20 cellular contexts compared by ENCODE assay signal in genomic region chr2:54640834-54641540, GRCh38.
DNase-seq lines count a peak whose midpoint lies in the region; ATAC-seq and TF ChIP-seq lines count a peak whose summit lies in the region.
"Had no signal": no experiment of that assay in that cellular context is flagged by ENCODE, and none has a peak within 500 bp of the region (broad histone marks: within the 10 kb centered on the region; RNA-seq: fewer than 3 reads in every experiment).

No MANE protein-coding gene starts in this region.

- H3K4me1 ChIP-seq in heart right ventricle: peaks cover 17 to 74% (median 60%) of the 10 kb centered on the region in 9 donors
- H3K4me1 ChIP-seq in naive thymus-derived CD4-positive, alpha-beta T cell (ENCODE audit: control insufficient read depth in 2 of 2, insufficient read depth in 2 of 2, low read length in 2 of 2): no peaks in the 10 kb centered on the region
- H3K4me1 ChIP-seq in upper lobe of left lung: peaks cover 30 to 51% (median 43%) of the 10 kb centered on the region in 4 donors
- H3K4me1 ChIP-seq in BE2C: peaks cover 20% of the 10 kb centered on the region

- no peak for TF ChIP-seq EP300 in upper lobe of left lung (IDR thresholded peaks at IDR 0.05)

- H3K4me1 Mint-ChIP-seq in naive thymus-derived CD4-positive, alpha-beta T cell: peaks cover 12 to 46% (median 29%) of the 10 kb centered on the region in 7 donors

- CTCF ChIA-PET in naive thymus-derived CD4-positive, alpha-beta T cell (lab: Charles Lee): interaction anchor here (1.2 to 1.6 kb wide), 2 partner anchors 65 to 83 kb away, joined by 3 to 4 read pairs; no protein-coding TSS in a partner anchor

- peak overlapping the region in 9 of 10 donors; percentile 17 to 95 (median 67) for H3K27ac ChIP-seq in heart right ventricle
- peak overlapping the region; percentile 39 for H3K27ac ChIP-seq in cingulate gyrus (ENCODE audit: low read depth, low read length)
- H3K27ac ChIP-seq in naive thymus-derived CD4-positive, alpha-beta T cell (ENCODE audit: low read depth, low read length): no peak overlapping the region
- peak overlapping the region; percentile 27 to 87 (median 62) for H3K27ac ChIP-seq in upper lobe of left lung

- DNase-seq in heart right ventricle (no peak), Right ventricle myocardium inferior (ENCODE audit: missing footprints) (no peak), upper lobe of left lung (no peak), BE2C (no peak), dermis blood vessel endothelial cell (no peak)
- no peak for DNase-seq in naive thymus-derived CD4-positive, alpha-beta T cell
- DNase-seq in activated CD4-positive, alpha-beta T cell treated with anti-CD3 and anti-CD28 coated beads, Interleukin-2, amount 50 U/mL, for 1 hour: no peak
- DNase-seq: ACHN; activated CD4-positive, alpha-beta T cell treated with anti-CD3 and anti-CD28 coated beads for 48 hours; activated CD8-positive, alpha-beta memory T cell treated with anti-CD3 and anti-CD28 coated beads, Interleukin-2, amount 50 U/mL, for 48 hours; DND-41; effector memory CD4-positive, alpha-beta T cell; GOT3; kidney; midbrain; NCI-H2171 treated with DMSO at 0.1 percent for 48 hours; right cardiac atrium; stimulated activated naive CD8-positive, alpha-beta T cell treated with anti-CD3 and anti-CD28 coated beads, Interleukin-15, Interleukin-2, amounts not matched to agents 100 U/mL and 50 U/mL, for 24 hours had no signal

- H3K36me3 ChIP-seq in heart right ventricle: peaks cover 0 to 98% (median 55%) of the 10 kb centered on the region in 9 donors
- H3K36me3 ChIP-seq in naive thymus-derived CD4-positive, alpha-beta T cell (ENCODE audit: control insufficient read depth in 2 of 3, insufficient read depth in 3 of 3, low read length in 3 of 3): peaks cover 17 to 87% (median 54%) of the 10 kb centered on the region in 3 experiments
- H3K36me3 ChIP-seq in upper lobe of left lung: peaks cover 31 to 90% (median 54%) of the 10 kb centered on the region in 4 donors
- H3K36me3 ChIP-seq in BE2C: peaks cover 41% of the 10 kb centered on the region

- no peaks in the 10 kb centered on the region for H3K27me3 ChIP-seq in heart right ventricle
- H3K27me3 ChIP-seq in naive thymus-derived CD4-positive, alpha-beta T cell (ENCODE audit: control insufficient read depth in 2 of 2, insufficient read depth in 2 of 2, low read length in 2 of 2): no peaks in the 10 kb centered on the region
- no peaks in the 10 kb centered on the region for H3K27me3 ChIP-seq in upper lobe of left lung
- H3K27me3 ChIP-seq in BE2C: no peaks in the 10 kb centered on the region

- peaks cover 17 to 75% (median 37%) of the 10 kb centered on the region in 5 donors for H3K36me3 Mint-ChIP-seq in naive thymus-derived CD4-positive, alpha-beta T cell

- ATAC-seq in heart right ventricle (no peak), Right ventricle myocardium inferior (no peak), upper lobe of left lung (ENCODE audit: low FRiP score in 2 of 2) (no peak)
- no peak for ATAC-seq in naive thymus-derived CD4-positive, alpha-beta T cell
- ATAC-seq: Panc1; stimulated activated naive CD8-positive, alpha-beta T cell treated with anti-CD3 and anti-CD28 coated beads, Interleukin-15, Interleukin-2, amounts not matched to agents 100 U/mL and 50 U/mL, for 24 hours had no signal

- 64 to 65% methylated on average over 8 of the region's 8 CpGs for WGBS in heart right ventricle, 2 donors
- 72 to 77% methylated on average over 8 of the region's 8 CpGs for WGBS in upper lobe of left lung, 2 donors

- H3K4me3 ChIP-seq in heart right ventricle (no peak overlapping the region), upper lobe of left lung (no peak overlapping the region), BE2C (ENCODE audit: low read depth, low read length) (no peak overlapping the region)
- H3K4me3 ChIP-seq in naive thymus-derived CD4-positive, alpha-beta T cell (ENCODE audit: low read length): no peak overlapping the region

- H3K9me3 ChIP-seq in heart right ventricle (no peaks in the 10 kb centered on the region), upper lobe of left lung (no peaks in the 10 kb centered on the region), BE2C (no peaks in the 10 kb centered on the region)
- H3K9me3 ChIP-seq in naive thymus-derived CD4-positive, alpha-beta T cell (ENCODE audit: control insufficient read depth in 2 of 3, low read length in 3 of 3): no peaks in the 10 kb centered on the region

- TF ChIP-seq POLR2A in upper lobe of left lung (IDR thresholded peaks at IDR 0.05): no peak

- no peak for TF ChIP-seq CTCF in heart right ventricle (IDR thresholded peaks at IDR 0.05)
- TF ChIP-seq CTCF in upper lobe of left lung (IDR thresholded peaks at IDR 0.05): no peak
- TF ChIP-seq CTCF in BE2C (IDR thresholded peaks at IDR 0.05; ENCODE audit: low read depth, low read length): no peak

- no peaks in the 10 kb centered on the region for H3K9me3 Mint-ChIP-seq in naive thymus-derived CD4-positive, alpha-beta T cell

- no peak overlapping the region for H3K4me3 Mint-ChIP-seq in naive thymus-derived CD4-positive, alpha-beta T cell

- no peaks in the 10 kb centered on the region for H3K27me3 Mint-ChIP-seq in naive thymus-derived CD4-positive, alpha-beta T cell

- intact Hi-C loops in heart right ventricle (cut with DNase I) (loop anchor here in 3 of 10 donors (5.0 to 10.0 kb wide), 3 partner anchors 116 to 136 kb away; no protein-coding TSS in a partner anchor), Right ventricle myocardium inferior (cut with DNase I) (loop anchor here (5.0 kb wide), 1 partner anchor 119 kb away; no protein-coding TSS in a partner anchor)
- intact Hi-C loops in naive thymus-derived CD4-positive, alpha-beta T cell (cut with micrococcal nuclease): no loop called here

- POLR2A ChIA-PET in naive thymus-derived CD4-positive, alpha-beta T cell (lab: Charles Lee): interaction anchor here (1.0 kb wide), 1 partner anchor 67 kb away, joined by 4 read pairs; no protein-coding TSS in a partner anchor

- peak overlapping the region in 8 of 9 donors; percentile 28 to 79 (median 60) for H3K27ac Mint-ChIP-seq in naive thymus-derived CD4-positive, alpha-beta T cell
